ENCODE assay signal across 19 cellular contexts in genomic region chr6:84432616-84433015, GRCh38.
A peak's percentile ranks its signal among the peaks of the same experiment; 100 is the strongest.
DNase-seq lines count a peak whose midpoint lies in the region; ATAC-seq, FAIRE-seq and TF ChIP-seq lines count a peak whose summit lies in the region.
"Had no signal": no experiment of that assay in that cellular context is flagged by ENCODE, and none has a peak within 500 bp of the region (broad histone marks: within the 10 kb centered on the region; RNA-seq: fewer than 3 reads in every experiment).

No MANE protein-coding gene starts in this region.

- no peak for FAIRE-seq in endothelial cell of umbilical vein (lab: Jason Lieb, UNC)
- no peak for FAIRE-seq in frontal cortex (lab: Jason Lieb, UNC)
- FAIRE-seq: GM12878, H54, HepG2 had no signal

- no peaks in the 10 kb centered on the region for H3K9me1 ChIP-seq in endothelial cell of umbilical vein (replicated peaks; ENCODE audit: control insufficient read depth, extremely low read depth, insufficient read depth, low read length)

- H3K9me3 ChIP-seq in RWPE2 (ENCODE audit: severe bottlenecking) (no peaks in the 10 kb centered on the region), endothelial cell of umbilical vein (replicated peaks; ENCODE audit: control insufficient read depth, insufficient read depth, low read length) (no peaks in the 10 kb centered on the region)
- H3K9me3 ChIP-seq: BLaER1 treated with 17β-estradiol and CSF1 and Interleukin-3, amounts not matched to agents 10 nM and 100 nM; MG63 had no signal

- no peak overlapping the region for H3K4me3 ChIP-seq in RWPE2 (ENCODE audit: severe bottlenecking)
- no peak overlapping the region for H3K4me3 ChIP-seq in endothelial cell of umbilical vein (replicated peaks in 1 of 3; ENCODE audit: insufficient read depth in 1 of 3, low read depth in 1 of 3, low read length in 3 of 3)
- no peak overlapping the region for H3K4me3 ChIP-seq in foreskin fibroblast (ENCODE audit: low read depth in 1 of 2, low read length in 2 of 2)
- H3K4me3 ChIP-seq: BLaER1 treated with 17β-estradiol and CSF1 and Interleukin-3, amounts not matched to agents 10 nM and 100 nM; GM12878; MG63 had no signal

- H3K79me2 ChIP-seq in endothelial cell of umbilical vein (ENCODE audit: control insufficient read depth, insufficient read depth, low read length) = no peaks in the 10 kb centered on the region

- no TSS peak for BruUV-seq in endothelial cell of umbilical vein (replicated peaks; lab: Mats Ljungman, UMichigan)

- POLR2A ChIA-PET in endothelial cell of umbilical vein (lab: Charles Lee) = no interaction called here

- TF ChIP-seq POLR2A in endothelial cell of umbilical vein (IDR thresholded peaks at IDR 0.05; ENCODE audit: low read depth, low read length) = no peak

- ATAC-seq in RWPE2 (ENCODE audit: low read depth) = peak; percentile 48; the same call in 1 of the 3 replicates
- ATAC-seq: GM12878, HepG2 had no signal

- H3K9ac ChIP-seq in endothelial cell of umbilical vein (replicated peaks; ENCODE audit: extremely low read depth, insufficient read depth, low read length) = no peak overlapping the region
- H3K9ac ChIP-seq: BLaER1 treated with 17β-estradiol and CSF1 and Interleukin-3, amounts not matched to agents 10 nM and 100 nM; KMS-11 had no signal

- DNase-seq in RWPE2 (ENCODE audit: low spot score) (no peak), endothelial cell of umbilical vein (ENCODE audit: low read depth, low spot score) (peak; percentile 26), foreskin fibroblast (peak; percentile 70 to 84), frontal cortex (ENCODE audit: low spot score in 2 of 2) (no peak), HUDEP-2 (lab: John Stamatoyannopoulos, UW; ENCODE audit: unreplicated experiment in 76 of 76) (no peak), NCI-H524 (lab: John Stamatoyannopoulos, UW) (no peak), SHP77 (lab: John Stamatoyannopoulos, UW) (no peak)
- DNase-seq: DND-41, GDM1, MG63, NCI-H1092, NCI-H146, NCI-H2081, NCI-H524 treated with DMSO at 0.1 percent for 48 hours had no signal

- H3K4me2 ChIP-seq in endothelial cell of umbilical vein (ENCODE audit: insufficient read depth, low read length) = no peak overlapping the region
- H3K4me2 ChIP-seq: BLaER1 treated with 17β-estradiol and CSF1 and Interleukin-3, amounts not matched to agents 10 nM and 100 nM; KMS-11 had no signal

- TF ChIP-seq CTCF in RWPE2 (IDR thresholded peaks at IDR 0.05; ENCODE audit: poor library complexity, severe bottlenecking) = no peak
- no peak for TF ChIP-seq CTCF in endothelial cell of umbilical vein (IDR thresholded peaks at IDR 0.05; ENCODE audit: extremely low read depth in 1 of 2, insufficient read depth in 1 of 2, low read depth in 1 of 2, low read length in 2 of 2)
- TF ChIP-seq CTCF in foreskin fibroblast (IDR thresholded peaks at IDR 0.05; ENCODE audit: low read depth, low read length) = no peak

- H4K20me1 ChIP-seq in endothelial cell of umbilical vein (replicated peaks; ENCODE audit: control insufficient read depth, extremely low read depth, insufficient read depth, low read length) = no peaks in the 10 kb centered on the region
- H4K20me1 ChIP-seq: BLaER1 treated with 17β-estradiol and CSF1 and Interleukin-3, amounts not matched to agents 10 nM and 100 nM had no signal

- CTCF ChIA-PET in endothelial cell of umbilical vein (lab: Charles Lee) = interaction anchor here (1.1 to 2.8 kb wide), 3 partner anchors 10 to 14 kb away, joined by 4 to 10 read pairs (median 6); no protein-coding TSS in a partner anchor

- intact Hi-C loops in endothelial cell of umbilical vein (cut with micrococcal nuclease) = no loop called here

- H3K36me3 ChIP-seq in RWPE2 (ENCODE audit: low read depth) (no peaks in the 10 kb centered on the region), endothelial cell of umbilical vein (ENCODE audit: control insufficient read depth in 2 of 2, extremely low read depth in 1 of 2, insufficient read depth in 2 of 2, low read length in 2 of 2) (no peaks in the 10 kb centered on the region)
- H3K36me3 ChIP-seq: BLaER1 treated with 17β-estradiol and CSF1 and Interleukin-3, amounts not matched to agents 10 nM and 100 nM; MG63 had no signal

- H3K27ac ChIP-seq in RWPE2 (ENCODE audit: poor library complexity, severe bottlenecking) = no peak overlapping the region
- H3K27ac ChIP-seq in endothelial cell of umbilical vein (ENCODE audit: insufficient read depth, low read depth, low read length) = no peak overlapping the region
- H3K27ac ChIP-seq: BLaER1 treated with 17β-estradiol and CSF1 and Interleukin-3, amounts not matched to agents 10 nM and 100 nM; KMS-11 had no signal

- H3K4me1 ChIP-seq in RWPE2 (ENCODE audit: insufficient read depth, poor library complexity, severe bottlenecking) (no peaks in the 10 kb centered on the region), endothelial cell of umbilical vein (ENCODE audit: control insufficient read depth, extremely low read depth, insufficient read depth, low read length) (no peaks in the 10 kb centered on the region)
- H3K4me1 ChIP-seq: BLaER1 treated with 17β-estradiol and CSF1 and Interleukin-3, amounts not matched to agents 10 nM and 100 nM had no signal

- H3K27me3 ChIP-seq in RWPE2 (ENCODE audit: insufficient read depth, poor library complexity, severe bottlenecking) (peaks cover 14% of the 10 kb centered on the region), endothelial cell of umbilical vein (ENCODE audit: control insufficient read depth in 2 of 2, insufficient read depth in 2 of 2, low read length in 2 of 2) (no peaks in the 10 kb centered on the region)
- H3K27me3 ChIP-seq: BLaER1 treated with 17β-estradiol and CSF1 and Interleukin-3, amounts not matched to agents 10 nM and 100 nM; MG63 had no signal

- dilution Hi-C loops in endothelial cell of umbilical vein (cut with MboI; ENCODE audit: extremely low pct_ligation_motif_present, low sequenced_read_pairs) = no loop called here

- no peak overlapping the region for H2AFZ ChIP-seq in endothelial cell of umbilical vein (ENCODE audit: low read depth, low read length)

TF ChIP-seq in endothelial cell of umbilical vein, 7 proteins besides CTCF, POLR2A, EP300 and RAD21:
- TF ChIP-seq MAX (IDR thresholded peaks at IDR 0.05; ENCODE audit: insufficient read depth, insufficient read length) (no peak), GATA2 (IDR thresholded peaks at IDR 0.05; ENCODE audit: insufficient read depth, insufficient read length, low read depth, low read length) (no peak), JUN (IDR thresholded peaks at IDR 0.05; ENCODE audit: borderline replicate concordance, insufficient read depth, insufficient read length, low read depth) (no peak), POLR2AphosphoS5 (IDR thresholded peaks at IDR 0.05; ENCODE audit: insufficient read depth, low read depth, low read length) (no peak), FOS (IDR thresholded peaks at IDR 0.05; ENCODE audit: borderline replicate concordance, insufficient read depth, low read length) (no peak), EZH2 (IDR thresholded peaks at IDR 0.05; ENCODE audit: borderline replicate concordance, low read depth, low read length, severe bottlenecking) (no peak), MYC (IDR thresholded peaks at IDR 0.05; ENCODE audit: low read depth, low read length) (no peak)

Comparison
In these comparisons a context has a peak if more than half of its experiments do, and no peak if none do; other contexts are left out.
1. DNase-seq: peak in endothelial cell of umbilical vein (single experiment) and foreskin fibroblast (2 of 2); none in RWPE2 (single experiment), frontal cortex (0 of 2), HUDEP-2 (0 of 76), NCI-H524 (0 of 2) and SHP77 (0 of 2).